ENCODE assay signal across 8 cellular contexts in the genomic region with DNA sequence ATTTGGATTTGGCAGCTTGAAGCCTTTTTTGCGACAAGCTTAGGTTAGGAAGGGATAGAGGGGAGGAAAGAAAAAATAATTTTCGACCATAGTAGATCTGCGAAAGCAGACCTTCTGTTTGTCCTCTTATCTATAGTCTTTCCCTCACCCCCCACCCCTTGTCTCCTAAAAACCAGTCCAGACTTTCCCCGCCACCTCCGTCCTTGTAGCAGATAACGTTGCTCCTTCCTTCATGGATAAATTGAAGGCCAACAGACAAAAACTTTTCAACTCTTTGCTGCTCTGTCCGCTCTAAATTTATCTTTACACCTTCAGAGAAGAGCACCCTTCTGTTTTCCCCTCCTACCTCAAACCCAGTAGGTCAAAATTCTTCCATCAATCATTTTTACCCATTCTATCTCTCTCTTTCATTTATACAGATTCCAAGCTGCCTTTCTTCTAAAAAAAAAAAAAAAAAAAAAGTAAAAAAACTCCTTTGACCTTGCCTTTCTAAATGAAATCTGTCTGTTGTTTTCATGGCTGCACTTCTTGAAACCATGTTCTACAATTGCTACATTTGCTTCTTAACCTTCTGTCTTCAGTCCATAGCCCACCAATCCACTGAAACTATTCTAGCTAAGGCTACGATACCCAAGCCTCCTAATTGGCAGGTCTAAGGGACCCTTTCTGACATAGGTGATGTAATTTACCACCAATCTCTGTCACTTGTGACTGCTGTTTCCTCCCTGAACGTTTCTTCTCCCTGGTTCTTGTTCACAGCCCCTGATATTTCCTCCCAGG. TPM values are rescaled to one million over a fixed set of nuclear protein-coding genes. Genes with fewer than 3 reads are reported as not detected.
A peak's percentile ranks its signal among the peaks of the same experiment; 100 is the strongest.
DNase-seq lines count a peak whose midpoint lies in the region; ATAC-seq and TF ChIP-seq lines count a peak whose summit lies in the region.

No MANE protein-coding gene starts in this region.

- TF ChIP-seq CTCF in AG10803 (conservative IDR thresholded peaks at IDR 0.05; ENCODE audit: low read length) (no peak), body of pancreas (IDR thresholded peaks at IDR 0.05) (no peak)

- ATAC-seq in body of pancreas (no peak), HG03378 (IDR thresholded peaks at IDR 0.05; ENCODE audit: unreplicated experiment) (no peak)

- POLR2A ChIA-PET in HEK293T (lab: Yijun Ruan, JAX) = interaction anchor here (0.9 to 3.1 kb wide), 12 partner anchors 11 to 238 kb away, joined by 3 to 57 read pairs (median 6); partner anchors contain the start of genes ARF6, NEMF and POLE2

- no peaks in the 10 kb centered on the region for H3K9me3 ChIP-seq in body of pancreas

- WGBS in body of pancreas, 2 donors = 8% methylated on average over 9 of the region's 9 CpGs

- DNase-seq in AG10803 (ENCODE audit: low read depth) = no peak
- no peak for DNase-seq in HEK293T (ENCODE audit: extremely low spot score)
- peak in 2 of 4 donors; percentile 26 to 27 for DNase-seq in body of pancreas
- peak; percentile 28 for DNase-seq in midbrain (lab: John Stamatoyannopoulos, UW)
- no peak for DNase-seq in stimulated activated CD4-positive, alpha-beta T cell treated with anti-CD3 and anti-CD28 coated beads, Interleukin-4, amount 100 ng/mL, for 24 hours
- DNase-seq in ACHN = no peak
- no peak for DNase-seq in SHP77 treated with DMSO at 0.1 percent for 48 hours (lab: John Stamatoyannopoulos, UW)

- peaks cover 38% of the 10 kb centered on the region for H3K4me1 ChIP-seq in body of pancreas

- no peaks in the 10 kb centered on the region for H3K36me3 ChIP-seq in body of pancreas (replicated peaks in 1 of 2; ENCODE audit: insufficient read depth in 1 of 2, low read depth in 2 of 2)

- H3K4me3 ChIP-seq in AG10803 (ENCODE audit: low read length) (peak overlapping the region; percentile 98), body of pancreas (peak overlapping the region; percentile 45 to 58)

- peak overlapping the region; percentile 94 to 98 (median 97) for H3K27ac ChIP-seq in body of pancreas

- in situ Hi-C loops in ACHN (cut with HindIII; ENCODE audit: low pct_ligation_motif_present, low pct_unique_long_range_greater_than_20kb, low sequenced_read_pairs) = loop anchor here (25.0 kb wide), 1 partner anchor 249 kb away; the partner anchor contains the start of gene VCPKMT

- intact Hi-C loops in body of pancreas (cut with DNase I) = no loop called here

- TF ChIP-seq POLR2A in body of pancreas (IDR thresholded peaks at IDR 0.05) = no peak

- CTCF ChIA-PET in HEK293T (lab: Yijun Ruan, JAX) = interaction anchor here (1.4 to 6.0 kb wide), 5 partner anchors 12 to 235 kb away, joined by 3 to 79 read pairs (median 11); partner anchors contain the start of gene NEMF

- no peaks in the 10 kb centered on the region for H3K27me3 ChIP-seq in body of pancreas

TF ChIP-seq in HEK293T, 16 proteins besides CTCF, POLR2A, EP300 and RAD21:
- TF ChIP-seq, protein P1, sequence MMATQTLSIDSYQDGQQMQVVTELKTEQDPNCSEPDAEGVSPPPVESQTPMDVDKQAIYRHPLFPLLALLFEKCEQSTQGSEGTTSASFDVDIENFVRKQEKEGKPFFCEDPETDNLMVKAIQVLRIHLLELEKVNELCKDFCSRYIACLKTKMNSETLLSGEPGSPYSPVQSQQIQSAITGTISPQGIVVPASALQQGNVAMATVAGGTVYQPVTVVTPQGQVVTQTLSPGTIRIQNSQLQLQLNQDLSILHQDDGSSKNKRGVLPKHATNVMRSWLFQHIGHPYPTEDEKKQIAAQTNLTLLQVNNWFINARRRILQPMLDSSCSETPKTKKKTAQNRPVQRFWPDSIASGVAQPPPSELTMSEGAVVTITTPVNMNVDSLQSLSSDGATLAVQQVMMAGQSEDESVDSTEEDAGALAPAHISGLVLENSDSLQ (IDR thresholded peaks at IDR 0.05) = peak; percentile 42; the same call in 1 of the 2 replicates
- TF ChIP-seq ZNF384 (IDR thresholded peaks at IDR 0.05) (peak; percentile 84), ARNT (IDR thresholded peaks at IDR 0.05) (no peak)

RNA-seq across cellular contexts. Expression of gene NEMF, which starts 11.1 kb away (rescaled TPM):
- 100 to 1,000 TPM in 1 of 2 donors, 10 to 100 TPM in 1; 56.3 to 106 TPM for total RNA-seq in body of pancreas

RNA-seq across cellular contexts. Expression of gene ARF6, which starts 29.2 kb away (rescaled TPM):
- total RNA-seq in body of pancreas = 10 to 100 TPM; 18.5 to 27.8 TPM
